ENCODE assay signal across 15 cellular contexts in genomic region chr14:92877757-92878431, GRCh38. TPM values are rescaled to one million over a fixed set of nuclear protein-coding genes. Genes with fewer than 3 reads are reported as not detected.
DNase-seq lines count a peak whose midpoint lies in the region; ATAC-seq, FAIRE-seq and TF ChIP-seq lines count a peak whose summit lies in the region.
"Had no signal": no experiment of that assay in that cellular context is flagged by ENCODE, and none has a peak within 500 bp of the region (broad histone marks: within the 10 kb centered on the region; RNA-seq: fewer than 3 reads in every experiment).

No MANE protein-coding gene starts in this region.

- H3K79me2 ChIP-seq in endothelial cell of umbilical vein (ENCODE audit: control insufficient read depth, insufficient read depth, low read length) = no peaks in the 10 kb centered on the region

- H3K36me3 ChIP-seq in endothelial cell of umbilical vein (ENCODE audit: control insufficient read depth in 2 of 2, extremely low read depth in 1 of 2, insufficient read depth in 2 of 2, low read length in 2 of 2) = no peaks in the 10 kb centered on the region
- H3K36me3 ChIP-seq in liver (ENCODE audit: control insufficient read depth in 4 of 4, insufficient read depth in 3 of 4, low read depth in 1 of 4, low read length in 3 of 4) = no peaks in the 10 kb centered on the region
- H3K36me3 ChIP-seq in stomach = no peaks in the 10 kb centered on the region
- H3K36me3 ChIP-seq in BE2C = no peaks in the 10 kb centered on the region

- dilution Hi-C loops in endothelial cell of umbilical vein (cut with MboI; ENCODE audit: extremely low pct_ligation_motif_present, low sequenced_read_pairs) = no loop called here

- H3K9ac ChIP-seq in endothelial cell of umbilical vein (replicated peaks; ENCODE audit: extremely low read depth, insufficient read depth, low read length) (no peak overlapping the region), liver (ENCODE audit: low read depth in 1 of 2, low read length in 2 of 2) (no peak overlapping the region)

- intact Hi-C loops in endothelial cell of umbilical vein (cut with micrococcal nuclease) = no loop called here
- intact Hi-C loops in stomach (cut with DNase I; ENCODE audit: low total_unique reads) = no loop called here

- POLR2A ChIA-PET in endothelial cell of umbilical vein (lab: Charles Lee) = no interaction called here

- no peaks in the 10 kb centered on the region for H3K9me1 ChIP-seq in endothelial cell of umbilical vein (replicated peaks; ENCODE audit: control insufficient read depth, extremely low read depth, insufficient read depth, low read length)

- TF ChIP-seq POLR2A in endothelial cell of umbilical vein (IDR thresholded peaks at IDR 0.05; ENCODE audit: low read depth, low read length) = no peak
- no peak for TF ChIP-seq POLR2A in stomach (IDR thresholded peaks at IDR 0.05)

- peaks cover 0 to 6% of the 10 kb centered on the region in 2 experiments for H3K27me3 ChIP-seq in endothelial cell of umbilical vein (ENCODE audit: control insufficient read depth in 2 of 2, insufficient read depth in 2 of 2, low read length in 2 of 2)
- H3K27me3 ChIP-seq in liver (ENCODE audit: control insufficient read depth in 4 of 4, insufficient read depth in 4 of 4, low read length in 3 of 4) = no peaks in the 10 kb centered on the region
- H3K27me3 ChIP-seq in stomach = peaks cover 0 to 38% (median 14%) of the 10 kb centered on the region in 3 donors
- H3K27me3 ChIP-seq in BE2C = no peaks in the 10 kb centered on the region

- TF ChIP-seq EP300 in stomach (IDR thresholded peaks at IDR 0.05) = peak; percentile 56

- H3K27ac ChIP-seq in endothelial cell of umbilical vein (ENCODE audit: insufficient read depth, low read depth, low read length) (no peak overlapping the region), liver (ENCODE audit: low read depth in 1 of 2, low read length in 2 of 2) (peak overlapping the region; percentile 73 to 79), stomach (no peak overlapping the region)
- H3K27ac ChIP-seq: C4-2B had no signal

- no peak overlapping the region for H2AFZ ChIP-seq in endothelial cell of umbilical vein (ENCODE audit: low read depth, low read length)

- CTCF ChIA-PET in endothelial cell of umbilical vein (lab: Charles Lee) = interaction anchor here (1.3 kb wide), 1 partner anchor 261 kb away, joined by 3 read pairs; no protein-coding TSS in a partner anchor

- TF ChIP-seq CTCF in endothelial cell of umbilical vein (IDR thresholded peaks at IDR 0.05; ENCODE audit: extremely low read depth in 1 of 2, insufficient read depth in 1 of 2, low read depth in 1 of 2, low read length in 2 of 2) = no peak
- no peak for TF ChIP-seq CTCF in liver (IDR thresholded peaks at IDR 0.05; ENCODE audit: low read depth, low read length, missing input control)
- TF ChIP-seq CTCF in stomach (IDR thresholded peaks at IDR 0.05) = no peak
- no peak for TF ChIP-seq CTCF in BE2C (IDR thresholded peaks at IDR 0.05; ENCODE audit: low read depth, low read length)

- H3K4me2 ChIP-seq in endothelial cell of umbilical vein (ENCODE audit: insufficient read depth, low read length) = no peak overlapping the region

- H3K4me1 ChIP-seq in endothelial cell of umbilical vein (ENCODE audit: control insufficient read depth, extremely low read depth, insufficient read depth, low read length) = no peaks in the 10 kb centered on the region
- H3K4me1 ChIP-seq in liver (ENCODE audit: control insufficient read depth in 4 of 4, insufficient read depth in 4 of 4, low read length in 3 of 4) = peaks cover 1 to 38% (median 32%) of the 10 kb centered on the region in 4 donors
- H3K4me1 ChIP-seq in stomach = peaks cover 0 to 35% (median 4%) of the 10 kb centered on the region in 4 donors
- peaks cover 27% of the 10 kb centered on the region for H3K4me1 ChIP-seq in BE2C

- BruUV-seq in endothelial cell of umbilical vein (replicated peaks; lab: Mats Ljungman, UMichigan) = no TSS peak

- FAIRE-seq in endothelial cell of umbilical vein (lab: Jason Lieb, UNC) = no peak
- FAIRE-seq: colon, GM12892 had no signal

- 15% methylated on average over 18 of the region's 18 CpGs for WGBS in liver
- 24 to 36% (median 27%) methylated on average over 18 of the region's 18 CpGs for WGBS in stomach, 5 donors

- H4K20me1 ChIP-seq in endothelial cell of umbilical vein (replicated peaks; ENCODE audit: control insufficient read depth, extremely low read depth, insufficient read depth, low read length) = no peaks in the 10 kb centered on the region

- ATAC-seq in stimulated activated naive CD8-positive, alpha-beta T cell treated with anti-CD3 and anti-CD28 coated beads, Interleukin-15, Interleukin-2, amounts not matched to agents 100 U/mL and 50 U/mL, for 24 hours = no peak
- ATAC-seq in GM19452 (IDR thresholded peaks at IDR 0.05; ENCODE audit: unreplicated experiment) = no peak
- ATAC-seq: naive thymus-derived CD4-positive, alpha-beta T cell had no signal

- no peak overlapping the region for H3K4me3 ChIP-seq in endothelial cell of umbilical vein (replicated peaks in 1 of 3; ENCODE audit: insufficient read depth in 1 of 3, low read depth in 1 of 3, low read length in 3 of 3)
- H3K4me3 ChIP-seq in liver (ENCODE audit: low read depth in 1 of 3, low read length in 3 of 3) = no peak overlapping the region
- H3K4me3 ChIP-seq in stomach = no peak overlapping the region
- no peak overlapping the region for H3K4me3 ChIP-seq in BE2C (ENCODE audit: low read depth, low read length)

- H3K9me3 ChIP-seq in endothelial cell of umbilical vein (replicated peaks; ENCODE audit: control insufficient read depth, insufficient read depth, low read length) (no peaks in the 10 kb centered on the region), liver (ENCODE audit: control insufficient read depth in 4 of 4, low read length in 3 of 4) (no peaks in the 10 kb centered on the region), stomach (no peaks in the 10 kb centered on the region), BE2C (no peaks in the 10 kb centered on the region)

- DNase-seq in SHP77 (lab: John Stamatoyannopoulos, UW) (peak; percentile 33 to 66), endothelial cell of umbilical vein (ENCODE audit: low read depth, low spot score) (peak; percentile 67), stomach (no peak), BE2C (no peak)
- no peak for DNase-seq in stimulated activated naive CD8-positive, alpha-beta T cell treated with anti-CD3 and anti-CD28 coated beads, Interleukin-15, Interleukin-2, amounts not matched to agents 100 U/mL and 50 U/mL, for 24 hours
- DNase-seq: activated CD4-positive, alpha-beta T cell treated with anti-CD3 and anti-CD28 coated beads for 4 hours; activated T-cell treated with anti-CD3 and anti-CD28 coated beads, Interleukin-2, amount 50 U/mL, for 1 hour; naive thymus-derived CD4-positive, alpha-beta T cell had no signal

- TF ChIP-seq RAD21 in liver (IDR thresholded peaks at IDR 0.05) = peak; percentile 49 to 63

TF ChIP-seq in endothelial cell of umbilical vein, 7 proteins besides CTCF, POLR2A, EP300 and RAD21:
- TF ChIP-seq POLR2AphosphoS5 (IDR thresholded peaks at IDR 0.05; ENCODE audit: insufficient read depth, low read depth, low read length) (no peak), GATA2 (IDR thresholded peaks at IDR 0.05; ENCODE audit: insufficient read depth, insufficient read length, low read depth, low read length) (no peak), MAX (IDR thresholded peaks at IDR 0.05; ENCODE audit: insufficient read depth, insufficient read length) (no peak), EZH2 (IDR thresholded peaks at IDR 0.05; ENCODE audit: borderline replicate concordance, low read depth, low read length, severe bottlenecking) (no peak), FOS (IDR thresholded peaks at IDR 0.05; ENCODE audit: borderline replicate concordance, insufficient read depth, low read length) (no peak), MYC (IDR thresholded peaks at IDR 0.05; ENCODE audit: low read depth, low read length) (no peak), JUN (IDR thresholded peaks at IDR 0.05; ENCODE audit: borderline replicate concordance, insufficient read depth, insufficient read length, low read depth) (no peak)

TF ChIP-seq in liver, 16 proteins besides CTCF, POLR2A, EP300 and RAD21 (continues in another document):
- TF ChIP-seq HNF4G (IDR thresholded peaks at IDR 0.05) (peak; percentile 44), HNF4A (conservative IDR thresholded peaks at IDR 0.05) (peak; percentile 91 to 93), FOXA1 (IDR thresholded peaks at IDR 0.05) (peak; percentile 54), FOXA2 (IDR thresholded peaks at IDR 0.05) (peak; percentile 37), JUND (IDR thresholded peaks at IDR 0.05) (peak; percentile 82 to 83), EGR1 (IDR thresholded peaks at IDR 0.05; ENCODE audit: low read depth in 2 of 2) (peak; percentile 74 to 93), SP1 (IDR thresholded peaks at IDR 0.05) (peak; percentile 98), TAF1 (conservative IDR thresholded peaks at IDR 0.05) (peak; percentile 19), GABPA (IDR thresholded peaks at IDR 0.05 in 1 of 2, conservative IDR thresholded peaks at IDR 0.05 in 1 of 2) (peak; percentile 27 to 70)
- TF ChIP-seq, protein P1, sequence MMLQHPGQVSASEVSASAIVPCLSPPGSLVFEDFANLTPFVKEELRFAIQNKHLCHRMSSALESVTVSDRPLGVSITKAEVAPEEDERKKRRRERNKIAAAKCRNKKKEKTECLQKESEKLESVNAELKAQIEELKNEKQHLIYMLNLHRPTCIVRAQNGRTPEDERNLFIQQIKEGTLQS (IDR thresholded peaks at IDR 0.05) = peak; percentile 82

RNA-seq across cellular contexts. Expression of gene CHGA, which starts 45.1 kb away (rescaled TPM):
- total RNA-seq in endothelial cell of umbilical vein (not detected in 2 replicates), liver (not detected), stomach (100 to 1,000 TPM in 3 of 5 donors, 10 to 100 TPM in 1, 1 to 10 TPM in 1; 2.3 to 455 (median 211) TPM)
- polyA plus RNA-seq in endothelial cell of umbilical vein (not detected in 2 replicates), liver (under 1 TPM in 1 of 2 donors, not detected in 1; 0.05 TPM), stomach (100 to 1,000 TPM in 2 of 3 donors, 10 to 100 TPM in 1; 37.7 to 134 (median 130) TPM)
- not detected in 2 replicates for polyA plus RNA-seq in endothelial cell of umbilical vein (2011; cell fraction: cytosol; rRNA removed)
- not detected in 2 replicates for polyA plus RNA-seq in endothelial cell of umbilical vein (2011; cell fraction: nucleus; rRNA removed)
- not detected in 2 replicates for polyA plus RNA-seq in endothelial cell of umbilical vein (2012)
- polyA minus RNA-seq in endothelial cell of umbilical vein = not detected in 2 replicates
- not detected for polyA minus RNA-seq in endothelial cell of umbilical vein (2011; cell fraction: cytosol; rRNA and poly(A)+ RNA removed)
- not detected in 2 replicates for polyA minus RNA-seq in endothelial cell of umbilical vein (2011; cell fraction: nucleus; rRNA and poly(A)+ RNA removed)
- 6,216 TPM for polyA plus RNA-seq in BE2C (2012; ENCODE audit: insufficient read depth, insufficient read length, low read depth)
- total RNA-seq: M059J; naive thymus-derived CD4-positive, alpha-beta T cell; T-helper 1 cell treated with Interleukin-12 subunit alpha and Interleukin-12 subunit beta and Interleukin-4 antibody, amounts not matched to agents 30 ng/mL and 1 ng/mL, for 36 hours had no signal
- polyA plus RNA-seq: naive thymus-derived CD4-positive, alpha-beta T cell had no signal

Comparison
In these comparisons a context has a peak if more than half of its experiments do, and no peak if none do; other contexts are left out.
1. DNase-seq: peak in SHP77 (2 of 2) and endothelial cell of umbilical vein (single experiment); none in stomach (single experiment), stimulated activated naive CD8-positive, alpha-beta T cell treated with anti-CD3 and anti-CD28 coated beads, Interleukin-15, Interleukin-2, amounts not matched to agents 100 U/mL and 50 U/mL, for 24 hours (single experiment) and BE2C (single experiment).
2. H3K27ac ChIP-seq: peak in liver (2 of 2); none in endothelial cell of umbilical vein (single experiment) and stomach (0 of 5).